Comparison of ENCODE assay signal across 8 cellular contexts in genomic region chr15:50686468-50687301, GRCh38. TPM values are rescaled to one million over a fixed set of nuclear protein-coding genes. Genes with fewer than 3 reads are reported as not detected.
DNase-seq lines count a peak whose midpoint lies in the region; ATAC-seq and TF ChIP-seq lines count a peak whose summit lies in the region.

Gene TRPM7, minus strand, starts transcription at chr15:50686797. Its CDS starts 264 bp downstream, at chr15:50686533.

- peak; percentile 95 for TF ChIP-seq POLR2A in GM19193 (IDR thresholded peaks at IDR 0.05; ENCODE audit: extremely low read depth, insufficient read depth, insufficient read length)

- H3K4me3 Mint-ChIP-seq in activated CD4-positive, alpha-beta T cell treated with anti-CD3 and anti-CD28 coated beads, Interleukin-2, amount 10 ng/mL, durations not matched to agents 24 days and 14 days = peak within 1 kb of the TSS; percentile 99

- DNase-seq in Ammon's horn (ENCODE audit: low spot score) (peak; percentile 88), NCI-H526 (lab: John Stamatoyannopoulos, UW) (peak; percentile 67 to 93), coronary artery (ENCODE audit: low spot score) (peak; percentile 93), left kidney (ENCODE audit: low read depth, low spot score) (peak; percentile 97)
- peak; percentile 97 for DNase-seq in activated CD4-positive, alpha-beta T cell treated with anti-CD3 and anti-CD28 coated beads, Interleukin-2, amount 10 ng/mL, durations not matched to agents 24 days and 14 days
- peak; percentile 89 to 92 for DNase-seq in stimulated activated CD4-positive, alpha-beta T cell treated with anti-CD3 and anti-CD28 coated beads, Interleukin-2, amount 100 ng/mL, for 24 hours

- peaks cover 35% of the 10 kb centered on the region for H3K36me3 Mint-ChIP-seq in activated CD4-positive, alpha-beta T cell treated with anti-CD3 and anti-CD28 coated beads, Interleukin-2, amount 10 ng/mL, durations not matched to agents 24 days and 14 days (ENCODE audit: low read depth)

- ATAC-seq in HG03432 (IDR thresholded peaks at IDR 0.05; ENCODE audit: unreplicated experiment) = peak; percentile 85

- H3K27ac Mint-ChIP-seq in activated CD4-positive, alpha-beta T cell treated with anti-CD3 and anti-CD28 coated beads, Interleukin-2, amount 10 ng/mL, durations not matched to agents 24 days and 14 days = peak within 1 kb of the TSS; percentile 99

- H3K27ac ChIP-seq in coronary artery = peak within 1 kb of the TSS; percentile 83 to 95

- intact Hi-C loops in activated CD4-positive, alpha-beta T cell treated with anti-CD3 and anti-CD28 coated beads, Interleukin-2, amount 10 ng/mL, durations not matched to agents 24 days and 14 days (cut with micrococcal nuclease) = loop anchor here (1.0 to 2.0 kb wide), 5 partner anchors 79 to 262 kb away; partner anchors contain the start of genes SPPL2A and USP8

- H3K27me3 Mint-ChIP-seq in activated CD4-positive, alpha-beta T cell treated with anti-CD3 and anti-CD28 coated beads, Interleukin-2, amount 10 ng/mL, durations not matched to agents 24 days and 14 days = no peaks in the 10 kb centered on the region

- peaks cover 41% of the 10 kb centered on the region for H3K4me1 Mint-ChIP-seq in activated CD4-positive, alpha-beta T cell treated with anti-CD3 and anti-CD28 coated beads, Interleukin-2, amount 10 ng/mL, durations not matched to agents 24 days and 14 days

- TF ChIP-seq CTCF in coronary artery (IDR thresholded peaks at IDR 0.05) = no peak

- H3K9me3 Mint-ChIP-seq in activated CD4-positive, alpha-beta T cell treated with anti-CD3 and anti-CD28 coated beads, Interleukin-2, amount 10 ng/mL, durations not matched to agents 24 days and 14 days = no peaks in the 10 kb centered on the region

- H3K4me3 ChIP-seq in coronary artery = peak within 1 kb of the TSS; percentile 94

RNA-seq across cellular contexts. Expression of gene TRPM7, which starts in this region (rescaled TPM):
- 39.4 and 41.5 TPM in 2 replicates for total RNA-seq in activated CD4-positive, alpha-beta T cell treated with anti-CD3 and anti-CD28 coated beads, Interleukin-2, amount 10 ng/mL, durations not matched to agents 24 days and 14 days

Comparison
In these comparisons a context has a peak if more than half of its experiments do, and no peak if none do; other contexts are left out.
1. Peak in every context shown above with its lines: DNase-seq, ATAC-seq, H3K4me3 ChIP-seq and H3K27ac ChIP-seq.